Comparison of ENCODE assay signal across 1 cellular context in the genomic region with DNA sequence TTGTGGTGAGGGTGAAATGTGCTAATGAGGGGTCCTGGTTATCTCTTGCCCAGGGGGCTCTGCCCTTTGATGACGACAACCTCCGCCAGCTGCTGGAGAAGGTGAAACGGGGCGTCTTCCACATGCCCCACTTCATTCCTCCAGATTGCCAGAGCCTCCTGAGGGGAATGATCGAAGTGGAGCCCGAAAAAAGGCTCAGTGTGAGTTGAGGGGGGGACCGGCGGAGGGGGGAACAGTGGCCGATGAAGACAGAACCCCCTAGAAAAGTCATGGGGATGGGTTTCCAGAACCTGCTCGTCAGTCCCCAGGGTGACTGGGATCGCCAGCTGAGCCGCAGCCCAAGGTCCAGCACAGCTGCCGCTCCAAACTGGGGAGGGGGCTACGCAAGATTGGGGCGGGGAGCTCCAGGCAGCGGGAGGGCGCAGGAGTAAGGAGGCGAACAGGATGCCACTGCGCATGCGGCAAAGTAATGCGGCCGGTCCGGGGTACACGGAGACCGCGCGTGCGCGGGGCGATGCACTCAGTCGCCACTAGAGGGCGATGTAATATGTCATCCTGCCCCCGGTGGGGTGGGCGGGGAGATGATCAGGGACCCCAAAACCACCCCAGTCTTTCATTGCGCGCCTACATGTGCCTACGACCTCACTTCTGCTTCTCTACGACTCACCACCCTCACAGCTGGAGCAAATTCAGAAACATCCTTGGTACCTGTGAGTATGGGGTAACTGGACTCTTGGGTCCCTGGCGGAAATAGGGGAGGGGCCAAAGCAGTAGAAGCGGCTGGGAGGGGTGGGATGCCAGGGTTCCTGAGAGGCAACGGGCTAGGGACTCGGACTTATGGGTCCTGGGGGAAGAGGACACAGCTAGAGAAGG.
TF ChIP-seq lines count a peak whose summit lies in the region.

No MANE protein-coding gene starts in this region.

TF ChIP-seq in HepG2, 621 proteins besides CTCF, POLR2A, EP300 and RAD21 (continues in another document):
- 0 out of 2 replicates have a peak, but pooled peaks have one; percentile 38 for TF ChIP-seq ZNF598 (CRISPR knock-in tag; IDR thresholded peaks at IDR 0.05; ENCODE audit: borderline replicate concordance)
- TF ChIP-seq ZNF431 (CRISPR knock-in tag; IDR thresholded peaks at IDR 0.05; ENCODE audit: borderline replicate concordance, low read depth), result no peak; the same call in 1 of the 2 replicates
- 0 out of 2 replicates have a peak, but pooled peaks have one; percentile 14 for TF ChIP-seq CBX5 (CRISPR knock-in tag; IDR thresholded peaks at IDR 0.05; ENCODE audit: borderline replicate concordance)
- no peak for TF ChIP-seq ATF7 (IDR thresholded peaks at IDR 0.05)
- TF ChIP-seq ATF7 (CRISPR knock-in tag; IDR thresholded peaks at IDR 0.05), result 0 out of 2 replicates have a peak, but pooled peaks have one; percentile 19
- peak; percentile 53; the same call in 1 of the 2 replicates for TF ChIP-seq YEATS4 (CRISPR knock-in tag; IDR thresholded peaks at IDR 0.05; ENCODE audit: borderline replicate concordance)
- peak; percentile 53 for TF ChIP-seq MYC (CRISPR knock-in tag; IDR thresholded peaks at IDR 0.05; ENCODE audit: borderline replicate concordance)
- 0 out of 2 replicates have a peak, but pooled peaks have one; percentile 36 for TF ChIP-seq ZNF772 (CRISPR knock-in tag; IDR thresholded peaks at IDR 0.05)
- TF ChIP-seq ZNF235 (CRISPR knock-in tag; IDR thresholded peaks at IDR 0.05; ENCODE audit: borderline replicate concordance), result 0 out of 2 replicates have a peak, but pooled peaks have one; percentile 43
- TF ChIP-seq PAX8 (CRISPR knock-in tag; IDR thresholded peaks at IDR 0.05; ENCODE audit: borderline replicate concordance), result 0 out of 2 replicates have a peak, but pooled peaks have one; percentile 40
- TF ChIP-seq ERF (CRISPR knock-in tag; IDR thresholded peaks at IDR 0.05), result peak; percentile 38; the same call in 1 of the 2 replicates
- no peak for TF ChIP-seq TCF7 (IDR thresholded peaks at IDR 0.05; ENCODE audit: low read depth)
- no peak for TF ChIP-seq ZNF670 (CRISPR knock-in tag; IDR thresholded peaks at IDR 0.05; ENCODE audit: borderline replicate concordance)
- TF ChIP-seq, protein P1, sequence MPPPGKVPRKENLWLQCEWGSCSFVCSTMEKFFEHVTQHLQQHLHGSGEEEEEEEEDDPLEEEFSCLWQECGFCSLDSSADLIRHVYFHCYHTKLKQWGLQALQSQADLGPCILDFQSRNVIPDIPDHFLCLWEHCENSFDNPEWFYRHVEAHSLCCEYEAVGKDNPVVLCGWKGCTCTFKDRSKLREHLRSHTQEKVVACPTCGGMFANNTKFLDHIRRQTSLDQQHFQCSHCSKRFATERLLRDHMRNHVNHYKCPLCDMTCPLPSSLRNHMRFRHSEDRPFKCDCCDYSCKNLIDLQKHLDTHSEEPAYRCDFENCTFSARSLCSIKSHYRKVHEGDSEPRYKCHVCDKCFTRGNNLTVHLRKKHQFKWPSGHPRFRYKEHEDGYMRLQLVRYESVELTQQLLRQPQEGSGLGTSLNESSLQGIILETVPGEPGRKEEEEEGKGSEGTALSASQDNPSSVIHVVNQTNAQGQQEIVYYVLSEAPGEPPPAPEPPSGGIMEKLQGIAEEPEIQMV (CRISPR knock-in tag; IDR thresholded peaks at IDR 0.05; ENCODE audit: low read depth), result 0 out of 2 replicates have a peak, but pooled peaks have one; percentile 54
- 0 out of 2 replicates have a peak, but pooled peaks have one; percentile 6 for TF ChIP-seq HHEX (CRISPR knock-in tag; IDR thresholded peaks at IDR 0.05)
- 0 out of 2 replicates have a peak, but pooled peaks have one; percentile 35 for TF ChIP-seq ZNF556 (CRISPR knock-in tag; IDR thresholded peaks at IDR 0.05; ENCODE audit: borderline replicate concordance)
- TF ChIP-seq, protein P2, sequence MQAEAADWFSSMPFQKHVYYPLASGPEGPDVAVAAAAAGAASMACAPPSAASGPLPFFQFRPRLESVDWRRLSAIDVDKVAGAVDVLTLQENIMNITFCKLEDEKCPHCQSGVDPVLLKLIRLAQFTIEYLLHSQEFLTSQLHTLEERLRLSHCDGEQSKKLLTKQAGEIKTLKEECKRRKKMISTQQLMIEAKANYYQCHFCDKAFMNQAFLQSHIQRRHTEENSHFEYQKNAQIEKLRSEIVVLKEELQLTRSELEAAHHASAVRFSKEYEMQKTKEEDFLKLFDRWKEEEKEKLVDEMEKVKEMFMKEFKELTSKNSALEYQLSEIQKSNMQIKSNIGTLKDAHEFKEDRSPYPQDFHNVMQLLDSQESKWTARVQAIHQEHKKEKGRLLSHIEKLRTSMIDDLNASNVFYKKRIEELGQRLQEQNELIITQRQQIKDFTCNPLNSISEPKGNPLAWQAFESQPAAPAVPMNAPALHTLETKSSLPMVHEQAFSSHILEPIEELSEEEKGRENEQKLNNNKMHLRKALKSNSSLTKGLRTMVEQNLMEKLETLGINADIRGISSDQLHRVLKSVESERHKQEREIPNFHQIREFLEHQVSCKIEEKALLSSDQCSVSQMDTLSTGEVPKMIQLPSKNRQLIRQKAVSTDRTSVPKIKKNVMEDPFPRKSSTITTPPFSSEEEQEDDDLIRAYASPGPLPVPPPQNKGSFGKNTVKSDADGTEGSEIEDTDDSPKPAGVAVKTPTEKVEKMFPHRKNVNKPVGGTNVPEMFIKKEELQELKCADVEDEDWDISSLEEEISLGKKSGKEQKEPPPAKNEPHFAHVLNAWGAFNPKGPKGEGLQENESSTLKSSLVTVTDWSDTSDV (CRISPR knock-in tag; IDR thresholded peaks at IDR 0.05), result peak; percentile 43; the same call in 1 of the 2 replicates
- TF ChIP-seq, protein P3, sequence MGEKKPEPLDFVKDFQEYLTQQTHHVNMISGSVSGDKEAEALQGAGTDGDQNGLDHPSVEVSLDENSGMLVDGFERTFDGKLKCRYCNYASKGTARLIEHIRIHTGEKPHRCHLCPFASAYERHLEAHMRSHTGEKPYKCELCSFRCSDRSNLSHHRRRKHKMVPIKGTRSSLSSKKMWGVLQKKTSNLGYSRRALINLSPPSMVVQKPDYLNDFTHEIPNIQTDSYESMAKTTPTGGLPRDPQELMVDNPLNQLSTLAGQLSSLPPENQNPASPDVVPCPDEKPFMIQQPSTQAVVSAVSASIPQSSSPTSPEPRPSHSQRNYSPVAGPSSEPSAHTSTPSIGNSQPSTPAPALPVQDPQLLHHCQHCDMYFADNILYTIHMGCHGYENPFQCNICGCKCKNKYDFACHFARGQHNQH (CRISPR knock-in tag; IDR thresholded peaks at IDR 0.05), result 0 out of 2 replicates have a peak, but pooled peaks have one; percentile 39
- 0 out of 2 replicates have a peak, but pooled peaks have one; percentile 29 for TF ChIP-seq ZNF205 (CRISPR knock-in tag; IDR thresholded peaks at IDR 0.05)
- TF ChIP-seq, protein P4, sequence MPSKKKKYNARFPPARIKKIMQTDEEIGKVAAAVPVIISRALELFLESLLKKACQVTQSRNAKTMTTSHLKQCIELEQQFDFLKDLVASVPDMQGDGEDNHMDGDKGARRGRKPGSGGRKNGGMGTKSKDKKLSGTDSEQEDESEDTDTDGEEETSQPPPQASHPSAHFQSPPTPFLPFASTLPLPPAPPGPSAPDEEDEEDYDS (CRISPR knock-in tag; IDR thresholded peaks at IDR 0.05), result no peak; the same call in 1 of the 2 replicates
- TF ChIP-seq, protein P5, sequence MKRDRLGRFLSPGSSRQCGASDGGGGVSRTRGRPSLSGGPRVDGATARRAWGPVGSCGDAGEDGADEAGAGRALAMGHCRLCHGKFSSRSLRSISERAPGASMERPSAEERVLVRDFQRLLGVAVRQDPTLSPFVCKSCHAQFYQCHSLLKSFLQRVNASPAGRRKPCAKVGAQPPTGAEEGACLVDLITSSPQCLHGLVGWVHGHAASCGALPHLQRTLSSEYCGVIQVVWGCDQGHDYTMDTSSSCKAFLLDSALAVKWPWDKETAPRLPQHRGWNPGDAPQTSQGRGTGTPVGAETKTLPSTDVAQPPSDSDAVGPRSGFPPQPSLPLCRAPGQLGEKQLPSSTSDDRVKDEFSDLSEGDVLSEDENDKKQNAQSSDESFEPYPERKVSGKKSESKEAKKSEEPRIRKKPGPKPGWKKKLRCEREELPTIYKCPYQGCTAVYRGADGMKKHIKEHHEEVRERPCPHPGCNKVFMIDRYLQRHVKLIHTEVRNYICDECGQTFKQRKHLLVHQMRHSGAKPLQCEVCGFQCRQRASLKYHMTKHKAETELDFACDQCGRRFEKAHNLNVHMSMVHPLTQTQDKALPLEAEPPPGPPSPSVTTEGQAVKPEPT (CRISPR knock-in tag; IDR thresholded peaks at IDR 0.05; ENCODE audit: low read depth), result peak; percentile 56; the same call in 1 of the 2 replicates
- TF ChIP-seq HOXD1 (CRISPR knock-in tag; IDR thresholded peaks at IDR 0.05), result 0 out of 2 replicates have a peak, but pooled peaks have one; percentile 32
- no peak for TF ChIP-seq ZNF232 (CRISPR knock-in tag; IDR thresholded peaks at IDR 0.05; ENCODE audit: borderline replicate concordance)
- TF ChIP-seq, protein P6, sequence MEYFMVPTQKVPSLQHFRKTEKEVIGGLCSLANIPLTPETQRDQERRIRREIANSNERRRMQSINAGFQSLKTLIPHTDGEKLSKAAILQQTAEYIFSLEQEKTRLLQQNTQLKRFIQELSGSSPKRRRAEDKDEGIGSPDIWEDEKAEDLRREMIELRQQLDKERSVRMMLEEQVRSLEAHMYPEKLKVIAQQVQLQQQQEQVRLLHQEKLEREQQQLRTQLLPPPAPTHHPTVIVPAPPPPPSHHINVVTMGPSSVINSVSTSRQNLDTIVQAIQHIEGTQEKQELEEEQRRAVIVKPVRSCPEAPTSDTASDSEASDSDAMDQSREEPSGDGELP (IDR thresholded peaks at IDR 0.05; ENCODE audit: borderline replicate concordance, low read depth), result no peak
- TF ChIP-seq ZNF672 (CRISPR knock-in tag; IDR thresholded peaks at IDR 0.05), result no peak
- TF ChIP-seq MLLT10 (CRISPR knock-in tag; IDR thresholded peaks at IDR 0.05), result no peak
- no peak; the same call in 1 of the 2 replicates for TF ChIP-seq MEIS1 (CRISPR knock-in tag; IDR thresholded peaks at IDR 0.05; ENCODE audit: borderline replicate concordance)
- TF ChIP-seq ELF3 (CRISPR knock-in tag; IDR thresholded peaks at IDR 0.05), result 0 out of 2 replicates have a peak, but pooled peaks have one; percentile 11
- TF ChIP-seq, protein P7, sequence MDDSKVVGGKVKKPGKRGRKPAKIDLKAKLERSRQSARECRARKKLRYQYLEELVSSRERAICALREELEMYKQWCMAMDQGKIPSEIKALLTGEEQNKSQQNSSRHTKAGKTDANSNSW (CRISPR knock-in tag; IDR thresholded peaks at IDR 0.05; ENCODE audit: borderline replicate concordance), result no peak
- TF ChIP-seq, protein P8, sequence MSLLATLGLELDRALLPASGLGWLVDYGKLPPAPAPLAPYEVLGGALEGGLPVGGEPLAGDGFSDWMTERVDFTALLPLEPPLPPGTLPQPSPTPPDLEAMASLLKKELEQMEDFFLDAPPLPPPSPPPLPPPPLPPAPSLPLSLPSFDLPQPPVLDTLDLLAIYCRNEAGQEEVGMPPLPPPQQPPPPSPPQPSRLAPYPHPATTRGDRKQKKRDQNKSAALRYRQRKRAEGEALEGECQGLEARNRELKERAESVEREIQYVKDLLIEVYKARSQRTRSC (CRISPR knock-in tag; IDR thresholded peaks at IDR 0.05; ENCODE audit: low read depth), result no peak
- TF ChIP-seq ZNF549 (CRISPR knock-in tag; IDR thresholded peaks at IDR 0.05), result no peak
- TF ChIP-seq, protein P9, sequence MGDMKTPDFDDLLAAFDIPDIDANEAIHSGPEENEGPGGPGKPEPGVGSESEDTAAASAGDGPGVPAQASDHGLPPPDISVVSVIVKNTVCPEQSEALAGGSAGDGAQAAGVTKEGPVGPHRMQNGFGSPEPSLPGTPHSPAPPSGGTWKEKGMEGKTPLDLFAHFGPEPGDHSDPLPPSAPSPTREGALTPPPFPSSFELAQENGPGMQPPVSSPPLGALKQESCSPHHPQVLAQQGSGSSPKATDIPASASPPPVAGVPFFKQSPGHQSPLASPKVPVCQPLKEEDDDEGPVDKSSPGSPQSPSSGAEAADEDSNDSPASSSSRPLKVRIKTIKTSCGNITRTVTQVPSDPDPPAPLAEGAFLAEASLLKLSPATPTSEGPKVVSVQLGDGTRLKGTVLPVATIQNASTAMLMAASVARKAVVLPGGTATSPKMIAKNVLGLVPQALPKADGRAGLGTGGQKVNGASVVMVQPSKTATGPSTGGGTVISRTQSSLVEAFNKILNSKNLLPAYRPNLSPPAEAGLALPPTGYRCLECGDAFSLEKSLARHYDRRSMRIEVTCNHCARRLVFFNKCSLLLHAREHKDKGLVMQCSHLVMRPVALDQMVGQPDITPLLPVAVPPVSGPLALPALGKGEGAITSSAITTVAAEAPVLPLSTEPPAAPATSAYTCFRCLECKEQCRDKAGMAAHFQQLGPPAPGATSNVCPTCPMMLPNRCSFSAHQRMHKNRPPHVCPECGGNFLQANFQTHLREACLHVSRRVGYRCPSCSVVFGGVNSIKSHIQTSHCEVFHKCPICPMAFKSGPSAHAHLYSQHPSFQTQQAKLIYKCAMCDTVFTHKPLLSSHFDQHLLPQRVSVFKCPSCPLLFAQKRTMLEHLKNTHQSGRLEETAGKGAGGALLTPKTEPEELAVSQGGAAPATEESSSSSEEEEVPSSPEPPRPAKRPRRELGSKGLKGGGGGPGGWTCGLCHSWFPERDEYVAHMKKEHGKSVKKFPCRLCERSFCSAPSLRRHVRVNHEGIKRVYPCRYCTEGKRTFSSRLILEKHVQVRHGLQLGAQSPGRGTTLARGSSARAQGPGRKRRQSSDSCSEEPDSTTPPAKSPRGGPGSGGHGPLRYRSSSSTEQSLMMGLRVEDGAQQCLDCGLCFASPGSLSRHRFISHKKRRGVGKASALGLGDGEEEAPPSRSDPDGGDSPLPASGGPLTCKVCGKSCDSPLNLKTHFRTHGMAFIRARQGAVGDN (CRISPR knock-in tag; IDR thresholded peaks at IDR 0.05), result peak; percentile 73
- peak; percentile 29; the same call in 1 of the 2 replicates for TF ChIP-seq HDAC2 (CRISPR knock-in tag; IDR thresholded peaks at IDR 0.05)
- TF ChIP-seq ZBTB7B (CRISPR knock-in tag; IDR thresholded peaks at IDR 0.05), result peak; percentile 87
- TF ChIP-seq LCORL (IDR thresholded peaks at IDR 0.05), result no peak
- peak; percentile 35; the same call in 1 of the 2 replicates for TF ChIP-seq LCORL (CRISPR knock-in tag; IDR thresholded peaks at IDR 0.05)
- TF ChIP-seq YEATS2 (CRISPR knock-in tag; IDR thresholded peaks at IDR 0.05; ENCODE audit: borderline replicate concordance), result peak; percentile 62; the same call in 1 of the 2 replicates
- TF ChIP-seq, protein P10, sequence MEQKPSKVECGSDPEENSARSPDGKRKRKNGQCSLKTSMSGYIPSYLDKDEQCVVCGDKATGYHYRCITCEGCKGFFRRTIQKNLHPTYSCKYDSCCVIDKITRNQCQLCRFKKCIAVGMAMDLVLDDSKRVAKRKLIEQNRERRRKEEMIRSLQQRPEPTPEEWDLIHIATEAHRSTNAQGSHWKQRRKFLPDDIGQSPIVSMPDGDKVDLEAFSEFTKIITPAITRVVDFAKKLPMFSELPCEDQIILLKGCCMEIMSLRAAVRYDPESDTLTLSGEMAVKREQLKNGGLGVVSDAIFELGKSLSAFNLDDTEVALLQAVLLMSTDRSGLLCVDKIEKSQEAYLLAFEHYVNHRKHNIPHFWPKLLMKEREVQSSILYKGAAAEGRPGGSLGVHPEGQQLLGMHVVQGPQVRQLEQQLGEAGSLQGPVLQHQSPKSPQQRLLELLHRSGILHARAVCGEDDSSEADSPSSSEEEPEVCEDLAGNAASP (CRISPR knock-in tag; IDR thresholded peaks at IDR 0.05; ENCODE audit: borderline replicate concordance), result peak; percentile 32; the same call in 1 of the 2 replicates
- TF ChIP-seq NFKB2 (CRISPR knock-in tag; IDR thresholded peaks at IDR 0.05; ENCODE audit: borderline replicate concordance), result no peak
- TF ChIP-seq MTA1 (CRISPR knock-in tag; IDR thresholded peaks at IDR 0.05; ENCODE audit: borderline replicate concordance), result peak; percentile 66; the same call in 1 of the 2 replicates
- peak; percentile 56; the same call in 1 of the 2 replicates for TF ChIP-seq ZNF501 (CRISPR knock-in tag; IDR thresholded peaks at IDR 0.05)
- peak; percentile 59; the same call in 1 of the 2 replicates for TF ChIP-seq MAZ (IDR thresholded peaks at IDR 0.05; ENCODE audit: borderline replicate concordance, low read depth, low read length)
- peak; percentile 62; the same call in 1 of the 2 replicates for TF ChIP-seq MAZ (CRISPR knock-in tag; IDR thresholded peaks at IDR 0.05; ENCODE audit: low read depth)
- peak; percentile 36 for TF ChIP-seq HNRNPLL (IDR thresholded peaks at IDR 0.05; ENCODE audit: low read depth, low read length, poor library complexity, severe bottlenecking)
